Comparison of ENCODE assay signal across 24 cellular contexts in the genomic region with DNA sequence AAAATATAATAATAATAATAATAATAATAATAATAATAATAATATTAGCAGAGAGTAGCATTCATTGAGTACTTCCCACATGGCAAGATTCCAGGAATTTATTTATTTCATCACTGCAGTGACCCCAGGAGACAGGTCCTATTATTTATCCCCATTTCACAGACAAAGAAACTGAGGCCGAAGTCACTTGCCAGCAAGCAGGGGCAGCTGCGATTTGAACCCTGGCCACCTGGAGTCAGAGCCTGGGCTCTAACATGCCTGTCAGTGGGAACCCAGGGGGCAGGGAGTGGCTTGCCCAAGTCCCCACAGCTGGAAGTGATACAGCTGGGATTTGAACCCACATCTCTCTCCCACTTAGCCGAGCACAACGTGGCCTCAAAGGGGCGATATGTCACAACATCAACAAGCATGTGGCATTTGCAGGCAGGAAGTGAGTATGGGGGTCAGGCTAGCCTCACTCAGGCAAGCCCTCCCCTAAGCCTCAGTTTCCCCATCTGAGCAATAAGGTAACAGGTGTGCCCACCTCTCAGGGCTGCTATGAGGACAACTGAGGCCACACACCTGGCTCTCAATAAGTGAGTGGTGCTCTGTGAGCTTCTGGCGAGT. TPM values are rescaled to one million over a fixed set of nuclear protein-coding genes. Genes with fewer than 3 reads are reported as not detected.
DNase-seq lines count a peak whose midpoint lies in the region; ATAC-seq, FAIRE-seq and TF ChIP-seq lines count a peak whose summit lies in the region.
"Had no signal": no experiment of that assay in that cellular context is flagged by ENCODE, and none has a peak within 500 bp of the region (broad histone marks: within the 10 kb centered on the region; RNA-seq: fewer than 3 reads in every experiment).

No MANE protein-coding gene starts in this region.

- no peaks in the 10 kb centered on the region; the same call in 2 of the 3 replicates for H3K36me3 ChIP-seq in K562 (ENCODE audit: control insufficient read depth, insufficient read depth, low read length)

- TF ChIP-seq CTCF in NB4 (IDR thresholded peaks at IDR 0.05; ENCODE audit: low read depth, low read length) = no peak
- TF ChIP-seq CTCF in K562 (IDR thresholded peaks at IDR 0.05 in 2 of 3, conservative IDR thresholded peaks at IDR 0.05 in 1 of 3; ENCODE audit: insufficient read depth in 2 of 3, low read depth in 1 of 3, low read length in 3 of 3) = no peak

- no peaks in the 10 kb centered on the region for H3K9me3 ChIP-seq in K562 (replicated peaks; ENCODE audit: control insufficient read depth, insufficient read depth, low read depth, low read length)
- H3K9me3 ChIP-seq: BLaER1 treated with 17β-estradiol and CSF1 and Interleukin-3, amounts not matched to agents 10 nM and 100 nM; Caco-2; Peyer's patch; SJSA1 had no signal

- no peak overlapping the region for H3K4me2 ChIP-seq in K562 (ENCODE audit: insufficient read depth, low read length)
- H3K4me2 ChIP-seq: BLaER1 treated with 17β-estradiol and CSF1 and Interleukin-3, amounts not matched to agents 10 nM and 100 nM had no signal

- H3K4me3 ChIP-seq in NB4 (ENCODE audit: low read depth, low read length) (no peak overlapping the region), K562 (no peak overlapping the region)
- H3K4me3 ChIP-seq: BLaER1 treated with 17β-estradiol and CSF1 and Interleukin-3, amounts not matched to agents 10 nM and 100 nM; Peyer's patch; SJSA1 had no signal

- peaks cover 3% of the 10 kb centered on the region; the same call in 1 of the 3 replicates for H3K79me2 ChIP-seq in K562 (ENCODE audit: control insufficient read depth, insufficient read depth, low read length)

- no peak for TF ChIP-seq EP300 in K562 (IDR thresholded peaks at IDR 0.05; ENCODE audit: low read length)

- CTCF ChIA-PET in K562 (lab: Yijun Ruan, JAX; ENCODE audit: low intra/inter-chr PET ratio) = no interaction called here

- no peak for ATAC-seq in activated naive CD8-positive, alpha-beta T cell treated with anti-CD3 and anti-CD28 coated beads, Interleukin-2, amount 10 ng/mL, durations not matched to agents 7 days and 5 days (ENCODE audit: low read depth)
- no peak for ATAC-seq in K562
- no peak for ATAC-seq in stimulated activated memory B cell treated with anti-CD40 and anti-IgM and Interleukin-4, amounts not matched to agents 10 μg/mL and 1 μg/mL and 100 μg/mL, for 72 hours

- H2AFZ ChIP-seq in K562 (ENCODE audit: low read depth, low read length) = no peak overlapping the region

- peaks cover 12 to 43% of the 10 kb centered on the region in 2 experiments; a peak in 4 of 5 replicates for H3K4me1 ChIP-seq in K562 (replicated peaks in 1 of 2; ENCODE audit: control insufficient read depth in 2 of 2, insufficient read depth in 2 of 2, low read length in 2 of 2)
- H3K4me1 ChIP-seq: Caco-2 had no signal

- no peaks in the 10 kb centered on the region for H3K27me3 ChIP-seq in K562 (ENCODE audit: control insufficient read depth in 2 of 2, insufficient read depth in 2 of 2, low read length in 2 of 2)
- H3K27me3 ChIP-seq: BLaER1 treated with 17β-estradiol and CSF1 and Interleukin-3, amounts not matched to agents 10 nM and 100 nM; Peyer's patch; SJSA1 had no signal

- H3K4me1 Mint-ChIP-seq in activated naive CD8-positive, alpha-beta T cell treated with anti-CD3 and anti-CD28 coated beads, Interleukin-2, amount 10 ng/mL, durations not matched to agents 7 days and 5 days = peaks cover 19% of the 10 kb centered on the region
- peaks cover 13% of the 10 kb centered on the region for H3K4me1 Mint-ChIP-seq in activated naive CD8-positive, alpha-beta T cell treated with anti-CD3 and anti-CD28 coated beads for 36 hours
- peaks cover 51% of the 10 kb centered on the region for H3K4me1 Mint-ChIP-seq in stimulated activated memory B cell treated with anti-CD40 and anti-IgM and Interleukin-4, amounts not matched to agents 10 μg/mL and 1 μg/mL and 100 μg/mL, for 72 hours
- H3K4me1 Mint-ChIP-seq in activated T-helper 2 cell treated with anti-CD3 and anti-CD28 coated beads, Interferon-gamma antibody, Interleukin-2, Interleukin-4, amounts not matched to agents 10 μg/mL and 5 μg/mL and 100 μg/mL, durations not matched to agents 14 hours and 24 hours and 36 hours (ENCODE audit: low read depth) = peaks cover 11% of the 10 kb centered on the region

- no peak for DNase-seq in activated naive CD8-positive, alpha-beta T cell treated with anti-CD3 and anti-CD28 coated beads, Interleukin-2, amount 10 ng/mL, durations not matched to agents 7 days and 5 days
- no peak for DNase-seq in activated naive CD8-positive, alpha-beta T cell treated with anti-CD3 and anti-CD28 coated beads for 36 hours
- DNase-seq in NB4 (ENCODE audit: low read depth) (peak; percentile 50), K562 (ENCODE audit: extremely low read depth in 1 of 4, low spot score in 3 of 4) (peak in 2 of 4 experiments; percentile 6 to 10), T1000 (lab: John Stamatoyannopoulos, UW) (no peak), ureter (ENCODE audit: low spot score) (no peak)
- no peak for DNase-seq in activated T-helper 2 cell treated with anti-CD3 and anti-CD28 coated beads, Interferon-gamma antibody, Interleukin-2, Interleukin-4, amounts not matched to agents 10 μg/mL and 5 μg/mL and 100 μg/mL, durations not matched to agents 14 hours and 24 hours and 36 hours (ENCODE audit: low spot score)
- DNase-seq: ACHN; Caco-2; CD4-positive, alpha-beta memory T cell; DMS 273 treated with DMSO at 0.1 percent for 48 hours; DND-41; H9; HFFc6; KG1; NCI-H1105; NCI-H2081 treated with DMSO at 0.1 percent for 48 hours; NCI-H2171 treated with DMSO at 0.1 percent for 48 hours; NCI-H524 treated with DMSO at 0.1 percent for 48 hours; NCI-H82; Peyer's patch had no signal

- H3K9me1 ChIP-seq in K562 (ENCODE audit: control insufficient read depth, insufficient read depth, low read length) = no peaks in the 10 kb centered on the region

- POLR2A ChIA-PET in activated naive CD8-positive, alpha-beta T cell treated with anti-CD3 and anti-CD28 coated beads, Interleukin-2, amount 10 ng/mL, durations not matched to agents 7 days and 5 days (lab: Charles Lee) = interaction anchor here (1.1 kb wide), 1 partner anchor 16 kb away, joined by 3 read pairs; no protein-coding TSS in a partner anchor
- POLR2A ChIA-PET in K562 (lab: Yijun Ruan, JAX) = interaction anchor here (0.6 to 0.7 kb wide), 2 partner anchors 146 to 485 kb away, joined by 3 read pairs; no protein-coding TSS in a partner anchor

- TF ChIP-seq POLR2A in NB4 (IDR thresholded peaks at IDR 0.05; ENCODE audit: extremely low read depth, insufficient read length) (no peak), K562 (conservative IDR thresholded peaks at IDR 0.05) (no peak)

- TF ChIP-seq RAD21 in K562 (CRISPR knock-in tag; conservative IDR thresholded peaks at IDR 0.05 in 1 of 2, IDR thresholded peaks at IDR 0.05 in 1 of 2) = no peak

- no TSS peak for BruUV-seq in K562 (replicated peaks; lab: Mats Ljungman, UMichigan)

- peaks cover 39% of the 10 kb centered on the region for H3K36me3 Mint-ChIP-seq in activated naive CD8-positive, alpha-beta T cell treated with anti-CD3 and anti-CD28 coated beads, Interleukin-2, amount 10 ng/mL, durations not matched to agents 7 days and 5 days
- H3K36me3 Mint-ChIP-seq in activated naive CD8-positive, alpha-beta T cell treated with anti-CD3 and anti-CD28 coated beads for 36 hours = peaks cover 41% of the 10 kb centered on the region
- H3K36me3 Mint-ChIP-seq in stimulated activated memory B cell treated with anti-CD40 and anti-IgM and Interleukin-4, amounts not matched to agents 10 μg/mL and 1 μg/mL and 100 μg/mL, for 72 hours = peaks cover 53% of the 10 kb centered on the region
- H3K36me3 Mint-ChIP-seq in activated T-helper 2 cell treated with anti-CD3 and anti-CD28 coated beads, Interferon-gamma antibody, Interleukin-2, Interleukin-4, amounts not matched to agents 10 μg/mL and 5 μg/mL and 100 μg/mL, durations not matched to agents 14 hours and 24 hours and 36 hours (ENCODE audit: low read depth) = peaks cover 53% of the 10 kb centered on the region

- intact Hi-C loops in K562 (cut with micrococcal nuclease) = no loop called here
- intact Hi-C loops in activated T-helper 2 cell treated with anti-CD3 and anti-CD28 coated beads, Interferon-gamma antibody, Interleukin-2, Interleukin-4, amounts not matched to agents 10 μg/mL and 5 μg/mL and 100 μg/mL, durations not matched to agents 14 hours and 24 hours and 36 hours (cut with micrococcal nuclease) = no loop called here

- H3K27ac Mint-ChIP-seq in activated naive CD8-positive, alpha-beta T cell treated with anti-CD3 and anti-CD28 coated beads, Interleukin-2, amount 10 ng/mL, durations not matched to agents 7 days and 5 days = peak overlapping the region; percentile 9
- H3K27ac Mint-ChIP-seq in activated naive CD8-positive, alpha-beta T cell treated with anti-CD3 and anti-CD28 coated beads for 36 hours = no peak overlapping the region
- peak overlapping the region; percentile 35 for H3K27ac Mint-ChIP-seq in stimulated activated memory B cell treated with anti-CD40 and anti-IgM and Interleukin-4, amounts not matched to agents 10 μg/mL and 1 μg/mL and 100 μg/mL, for 72 hours
- no peak overlapping the region for H3K27ac Mint-ChIP-seq in activated T-helper 2 cell treated with anti-CD3 and anti-CD28 coated beads, Interferon-gamma antibody, Interleukin-2, Interleukin-4, amounts not matched to agents 10 μg/mL and 5 μg/mL and 100 μg/mL, durations not matched to agents 14 hours and 24 hours and 36 hours
- H3K27ac Mint-ChIP-seq: HFFc6 had no signal

- FAIRE-seq in K562 (lab: Jason Lieb, UNC) = no peak

- no peaks in the 10 kb centered on the region for H3K9me3 Mint-ChIP-seq in activated naive CD8-positive, alpha-beta T cell treated with anti-CD3 and anti-CD28 coated beads, Interleukin-2, amount 10 ng/mL, durations not matched to agents 7 days and 5 days
- H3K9me3 Mint-ChIP-seq in activated naive CD8-positive, alpha-beta T cell treated with anti-CD3 and anti-CD28 coated beads for 36 hours = no peaks in the 10 kb centered on the region
- no peaks in the 10 kb centered on the region for H3K9me3 Mint-ChIP-seq in stimulated activated memory B cell treated with anti-CD40 and anti-IgM and Interleukin-4, amounts not matched to agents 10 μg/mL and 1 μg/mL and 100 μg/mL, for 72 hours
- H3K9me3 Mint-ChIP-seq in activated T-helper 2 cell treated with anti-CD3 and anti-CD28 coated beads, Interferon-gamma antibody, Interleukin-2, Interleukin-4, amounts not matched to agents 10 μg/mL and 5 μg/mL and 100 μg/mL, durations not matched to agents 14 hours and 24 hours and 36 hours = no peaks in the 10 kb centered on the region
- H3K9me3 Mint-ChIP-seq: HFFc6 had no signal

- H3K4me3 Mint-ChIP-seq in activated naive CD8-positive, alpha-beta T cell treated with anti-CD3 and anti-CD28 coated beads, Interleukin-2, amount 10 ng/mL, durations not matched to agents 7 days and 5 days = no peak overlapping the region
- no peak overlapping the region for H3K4me3 Mint-ChIP-seq in activated naive CD8-positive, alpha-beta T cell treated with anti-CD3 and anti-CD28 coated beads for 36 hours
- H3K4me3 Mint-ChIP-seq in stimulated activated memory B cell treated with anti-CD40 and anti-IgM and Interleukin-4, amounts not matched to agents 10 μg/mL and 1 μg/mL and 100 μg/mL, for 72 hours = no peak overlapping the region
- no peak overlapping the region for H3K4me3 Mint-ChIP-seq in activated T-helper 2 cell treated with anti-CD3 and anti-CD28 coated beads, Interferon-gamma antibody, Interleukin-2, Interleukin-4, amounts not matched to agents 10 μg/mL and 5 μg/mL and 100 μg/mL, durations not matched to agents 14 hours and 24 hours and 36 hours (ENCODE audit: low read depth)
- H3K4me3 Mint-ChIP-seq: H9, HFFc6 had no signal

- in situ Hi-C loops in K562 (cut with MboI) = no loop called here

- H3K9ac ChIP-seq in K562 (ENCODE audit: insufficient read depth in 1 of 2, low read depth in 2 of 2, low read length in 2 of 2) = no peak overlapping the region
- H3K9ac ChIP-seq: BLaER1 treated with 17β-estradiol and CSF1 and Interleukin-3, amounts not matched to agents 10 nM and 100 nM had no signal

- H4K20me1 ChIP-seq in K562 (replicated peaks; ENCODE audit: control insufficient read depth, insufficient read depth, low read length) = peaks cover 3% of the 10 kb centered on the region; the same call in 1 of the 2 replicates

- 43% methylated on average over 6 of the region's 6 CpGs for WGBS in K562 (ENCODE audit: insufficient coverage, low coverage, missing lambda C conversion rate)

- no peak overlapping the region for H3K27ac ChIP-seq in K562 (ENCODE audit: extremely low read depth, low read depth, low read length)
- H3K27ac ChIP-seq: BLaER1 treated with 17β-estradiol and CSF1 and Interleukin-3, amounts not matched to agents 10 nM and 100 nM; Peyer's patch; SJSA1 had no signal

- H3K27me3 Mint-ChIP-seq in activated naive CD8-positive, alpha-beta T cell treated with anti-CD3 and anti-CD28 coated beads, Interleukin-2, amount 10 ng/mL, durations not matched to agents 7 days and 5 days = no peaks in the 10 kb centered on the region
- H3K27me3 Mint-ChIP-seq in activated naive CD8-positive, alpha-beta T cell treated with anti-CD3 and anti-CD28 coated beads for 36 hours = no peaks in the 10 kb centered on the region
- no peaks in the 10 kb centered on the region for H3K27me3 Mint-ChIP-seq in stimulated activated memory B cell treated with anti-CD40 and anti-IgM and Interleukin-4, amounts not matched to agents 10 μg/mL and 1 μg/mL and 100 μg/mL, for 72 hours
- H3K27me3 Mint-ChIP-seq in activated T-helper 2 cell treated with anti-CD3 and anti-CD28 coated beads, Interferon-gamma antibody, Interleukin-2, Interleukin-4, amounts not matched to agents 10 μg/mL and 5 μg/mL and 100 μg/mL, durations not matched to agents 14 hours and 24 hours and 36 hours (ENCODE audit: low read depth) = no peaks in the 10 kb centered on the region
- H3K27me3 Mint-ChIP-seq: CD4-positive, alpha-beta memory T cell had no signal

RNA-seq across cellular contexts. Expression of gene SHFL, which starts 2.9 kb away (rescaled TPM):
- total RNA-seq in activated naive CD8-positive, alpha-beta T cell treated with anti-CD3 and anti-CD28 coated beads, Interleukin-2, amount 10 ng/mL, durations not matched to agents 7 days and 5 days = 100 to 1,000 TPM; 118 to 126 TPM
- 10 to 100 TPM; 46.8 to 47.0 TPM for total RNA-seq in activated naive CD8-positive, alpha-beta T cell treated with anti-CD3 and anti-CD28 coated beads for 36 hours
- 31.5 and 78.2 TPM in 2 replicates for total RNA-seq in K562 (2011; cell fraction: chromatin; rRNA removed; ENCODE audit: low replicate concordance)
- total RNA-seq in K562 (2011; cell fraction: nucleolus; rRNA removed) = 47.9 and 51.2 TPM in 2 replicates
- total RNA-seq in K562 (2011; cell fraction: nucleoplasm; rRNA removed) = 41.4 and 44.2 TPM in 2 replicates
- 13.0 and 16.6 TPM in 2 replicates for total RNA-seq in K562 (2014; rRNA removed)
- total RNA-seq in K562 (2014; rRNA removed; fragmentation: Illumina TruSeq; extraction: Trizol) = 5.8 and 6.4 TPM in 2 replicates
- 6.8 and 7.5 TPM in 2 replicates for total RNA-seq in K562 (2015; rRNA removed; fragmentation: Illumina TruSeq; extraction: Trizol)
- 15.1 and 16.4 TPM in 2 replicates for total RNA-seq in K562 (2021)
- polyA plus RNA-seq in K562 (2011; rRNA removed) = 10.5 and 13.7 TPM in 2 replicates
- 9.5 and 19.0 TPM in 2 replicates for polyA plus RNA-seq in K562 (2011; cell fraction: cytosol; rRNA removed)
- polyA plus RNA-seq in K562 (2011; cell fraction: nucleus; rRNA removed) = 60.4 and 126 TPM in 2 replicates
- polyA plus RNA-seq in K562 (2012) = 13.8 and 24.0 TPM in 2 replicates
- polyA plus RNA-seq in K562 (2014; fragmentation: Illumina TruSeq; extraction: Trizol) = 14.1 and 16.8 TPM in 2 replicates
- 1 to 10 TPM; 1.5 to 2.6 TPM for polyA plus RNA-seq in K562 (2014; fragmentation: Nextera tagmentation; extraction: Ambion mirVana)
- polyA plus RNA-seq in K562 (2014; rRNA removed) = 22.6 and 25.7 TPM in 2 replicates
- polyA minus RNA-seq in K562 (2011; rRNA and poly(A)+ RNA removed) = 3.4 and 7.6 TPM in 2 replicates
- 3.1 and 3.3 TPM in 2 replicates for polyA minus RNA-seq in K562 (2011; cell fraction: cytosol; rRNA and poly(A)+ RNA removed)
- 10.0 and 21.1 TPM in 2 replicates for polyA minus RNA-seq in K562 (2011; cell fraction: nucleus; rRNA and poly(A)+ RNA removed)
- 56.1 and 56.2 TPM in 2 replicates for total RNA-seq in activated T-helper 2 cell treated with anti-CD3 and anti-CD28 coated beads, Interferon-gamma antibody, Interleukin-2, Interleukin-4, amounts not matched to agents 10 μg/mL and 5 μg/mL and 100 μg/mL, durations not matched to agents 14 hours and 24 hours and 36 hours
- 44.6 TPM for total RNA-seq in ureter

RNA-seq across cellular contexts. Expression of gene ANGPTL6, which starts 13.4 kb away (rescaled TPM):
- total RNA-seq in activated naive CD8-positive, alpha-beta T cell treated with anti-CD3 and anti-CD28 coated beads, Interleukin-2, amount 10 ng/mL, durations not matched to agents 7 days and 5 days = 1 to 10 TPM; 3.8 to 4.7 TPM
- total RNA-seq in activated naive CD8-positive, alpha-beta T cell treated with anti-CD3 and anti-CD28 coated beads for 36 hours = 1 to 10 TPM; 8.5 to 9.8 TPM
- total RNA-seq in K562 (2011; cell fraction: chromatin; rRNA removed; ENCODE audit: low replicate concordance) = 0.81 and 2.5 TPM in 2 replicates
- 1.8 and 3.0 TPM in 2 replicates for total RNA-seq in K562 (2011; cell fraction: nucleolus; rRNA removed)
- 1.6 and 2.9 TPM in 2 replicates for total RNA-seq in K562 (2011; cell fraction: nucleoplasm; rRNA removed)
- 0.86 and 2.1 TPM in 2 replicates for total RNA-seq in K562 (2014; rRNA removed)
- total RNA-seq in K562 (2014; rRNA removed; fragmentation: Illumina TruSeq; extraction: Trizol) = 0.38 and 0.58 TPM in 2 replicates
- total RNA-seq in K562 (2015; rRNA removed; fragmentation: Illumina TruSeq; extraction: Trizol) = 0.23 and 0.36 TPM in 2 replicates
- 0.42 and 0.58 TPM in 2 replicates for total RNA-seq in K562 (2021)
- polyA plus RNA-seq in K562 (2011; rRNA removed) = 0.54 and 0.83 TPM in 2 replicates
- polyA plus RNA-seq in K562 (2011; cell fraction: cytosol; rRNA removed) = 0.66 and 1.6 TPM in 2 replicates
- 1.4 and 4.2 TPM in 2 replicates for polyA plus RNA-seq in K562 (2011; cell fraction: nucleus; rRNA removed)
- 0.51 and 0.70 TPM in 2 replicates for polyA plus RNA-seq in K562 (2012)
- 0.22 and 0.43 TPM in 2 replicates for polyA plus RNA-seq in K562 (2014; fragmentation: Illumina TruSeq; extraction: Trizol)
- polyA plus RNA-seq in K562 (2014; fragmentation: Nextera tagmentation; extraction: Ambion mirVana) = not detected
- polyA plus RNA-seq in K562 (2014; rRNA removed) = 0.31 and 0.97 TPM in 2 replicates
- 0.09 and 0.21 TPM in 2 replicates for polyA minus RNA-seq in K562 (2011; rRNA and poly(A)+ RNA removed)
- polyA minus RNA-seq in K562 (2011; cell fraction: cytosol; rRNA and poly(A)+ RNA removed) = 1.4 TPM in 1 of 2 replicates, not detected in the other
- polyA minus RNA-seq in K562 (2011; cell fraction: nucleus; rRNA and poly(A)+ RNA removed) = 0.33 and 1.8 TPM in 2 replicates
- total RNA-seq in activated T-helper 2 cell treated with anti-CD3 and anti-CD28 coated beads, Interferon-gamma antibody, Interleukin-2, Interleukin-4, amounts not matched to agents 10 μg/mL and 5 μg/mL and 100 μg/mL, durations not matched to agents 14 hours and 24 hours and 36 hours = 7.7 and 8.0 TPM in 2 replicates
- 0.81 TPM for total RNA-seq in ureter

RNA-seq across cellular contexts. Expression of gene PPAN, which starts 17.1 kb away (rescaled TPM):
- total RNA-seq in activated naive CD8-positive, alpha-beta T cell treated with anti-CD3 and anti-CD28 coated beads, Interleukin-2, amount 10 ng/mL, durations not matched to agents 7 days and 5 days = 100 to 1,000 TPM; 104 to 112 TPM
- total RNA-seq in activated naive CD8-positive, alpha-beta T cell treated with anti-CD3 and anti-CD28 coated beads for 36 hours = 100 to 1,000 TPM; 214 to 227 TPM
- total RNA-seq in K562 (2011; cell fraction: chromatin; rRNA removed; ENCODE audit: low replicate concordance) = 43.7 and 158 TPM in 2 replicates
- 136 and 158 TPM in 2 replicates for total RNA-seq in K562 (2011; cell fraction: nucleolus; rRNA removed)
- 72.6 and 76.3 TPM in 2 replicates for total RNA-seq in K562 (2011; cell fraction: nucleoplasm; rRNA removed)
- total RNA-seq in K562 (2014; rRNA removed) (111 and 141 TPM in 2 replicates), K562 (2014; rRNA removed; fragmentation: Illumina TruSeq; extraction: Trizol) (21.1 and 29.3 TPM in 2 replicates), K562 (2015; rRNA removed; fragmentation: Illumina TruSeq; extraction: Trizol) (76.2 and 78.6 TPM in 2 replicates), K562 (2021) (113 and 122 TPM in 2 replicates), ureter (78.6 TPM)
- polyA plus RNA-seq in K562 (2011; rRNA removed) (43.2 and 54.4 TPM in 2 replicates), K562 (2014; fragmentation: Illumina TruSeq; extraction: Trizol) (59.1 and 66.9 TPM in 2 replicates), K562 (2014; fragmentation: Nextera tagmentation; extraction: Ambion mirVana) (1 to 10 TPM; 2.2 to 4.9 TPM), K562 (2014; rRNA removed) (129 TPM in 2 replicates)
- 55.0 and 104 TPM in 2 replicates for polyA plus RNA-seq in K562 (2011; cell fraction: cytosol; rRNA removed)
- polyA plus RNA-seq in K562 (2011; cell fraction: nucleus; rRNA removed) = 120 and 211 TPM in 2 replicates
- polyA plus RNA-seq in K562 (2012) = 52.6 and 75.7 TPM in 2 replicates
- 26.1 and 49.0 TPM in 2 replicates for polyA minus RNA-seq in K562 (2011; rRNA and poly(A)+ RNA removed)
- 66.1 and 69.2 TPM in 2 replicates for polyA minus RNA-seq in K562 (2011; cell fraction: cytosol; rRNA and poly(A)+ RNA removed)
- 65.4 and 68.5 TPM in 2 replicates for polyA minus RNA-seq in K562 (2011; cell fraction: nucleus; rRNA and poly(A)+ RNA removed)
- total RNA-seq in activated T-helper 2 cell treated with anti-CD3 and anti-CD28 coated beads, Interferon-gamma antibody, Interleukin-2, Interleukin-4, amounts not matched to agents 10 μg/mL and 5 μg/mL and 100 μg/mL, durations not matched to agents 14 hours and 24 hours and 36 hours = 160 and 162 TPM in 2 replicates

RNA-seq across cellular contexts. Expression of gene P2RY11, which starts 22.4 kb away (rescaled TPM):
- total RNA-seq in activated naive CD8-positive, alpha-beta T cell treated with anti-CD3 and anti-CD28 coated beads, Interleukin-2, amount 10 ng/mL, durations not matched to agents 7 days and 5 days = 10 to 100 TPM; 51.8 to 53.6 TPM
- total RNA-seq in activated naive CD8-positive, alpha-beta T cell treated with anti-CD3 and anti-CD28 coated beads for 36 hours = 10 to 100 TPM; 57.8 to 64.0 TPM
- total RNA-seq in K562 (2011; cell fraction: chromatin; rRNA removed; ENCODE audit: low replicate concordance) = 7.8 and 42.3 TPM in 2 replicates
- 18.0 and 23.8 TPM in 2 replicates for total RNA-seq in K562 (2011; cell fraction: nucleolus; rRNA removed)
- total RNA-seq in K562 (2011; cell fraction: nucleoplasm; rRNA removed) = 12.8 and 19.6 TPM in 2 replicates
- total RNA-seq in K562 (2014; rRNA removed) = 1.5 and 3.2 TPM in 2 replicates
- 1.4 and 1.5 TPM in 2 replicates for total RNA-seq in K562 (2014; rRNA removed; fragmentation: Illumina TruSeq; extraction: Trizol)
- total RNA-seq in K562 (2015; rRNA removed; fragmentation: Illumina TruSeq; extraction: Trizol) = 4.6 TPM in 2 replicates
- 10.1 and 10.2 TPM in 2 replicates for total RNA-seq in K562 (2021)
- polyA plus RNA-seq in K562 (2011; rRNA removed) = 2.4 and 6.5 TPM in 2 replicates
- polyA plus RNA-seq in K562 (2011; cell fraction: cytosol; rRNA removed) = 5.8 and 7.6 TPM in 2 replicates
- 9.8 and 12.6 TPM in 2 replicates for polyA plus RNA-seq in K562 (2011; cell fraction: nucleus; rRNA removed)
- 6.2 and 11.6 TPM in 2 replicates for polyA plus RNA-seq in K562 (2012)
- polyA plus RNA-seq in K562 (2014; fragmentation: Illumina TruSeq; extraction: Trizol) = 1.5 and 2.1 TPM in 2 replicates
- under 1 TPM; 0.03 to 0.07 TPM for polyA plus RNA-seq in K562 (2014; fragmentation: Nextera tagmentation; extraction: Ambion mirVana)
- polyA plus RNA-seq in K562 (2014; rRNA removed) = 4.5 and 5.9 TPM in 2 replicates
- polyA minus RNA-seq in K562 (2011; rRNA and poly(A)+ RNA removed) = 1.5 and 1.9 TPM in 2 replicates
- 2.6 and 7.6 TPM in 2 replicates for polyA minus RNA-seq in K562 (2011; cell fraction: cytosol; rRNA and poly(A)+ RNA removed)
- 3.8 and 4.9 TPM in 2 replicates for polyA minus RNA-seq in K562 (2011; cell fraction: nucleus; rRNA and poly(A)+ RNA removed)
- total RNA-seq in activated T-helper 2 cell treated with anti-CD3 and anti-CD28 coated beads, Interferon-gamma antibody, Interleukin-2, Interleukin-4, amounts not matched to agents 10 μg/mL and 5 μg/mL and 100 μg/mL, durations not matched to agents 14 hours and 24 hours and 36 hours = 41.8 and 46.5 TPM in 2 replicates
- total RNA-seq in ureter = 25.6 TPM

RNA-seq across cellular contexts. Expression of gene EIF3G, which starts 30.6 kb away (rescaled TPM):
- 100 to 1,000 TPM; 262 to 264 TPM for total RNA-seq in activated naive CD8-positive, alpha-beta T cell treated with anti-CD3 and anti-CD28 coated beads, Interleukin-2, amount 10 ng/mL, durations not matched to agents 7 days and 5 days
- total RNA-seq in activated naive CD8-positive, alpha-beta T cell treated with anti-CD3 and anti-CD28 coated beads for 36 hours = 100 to 1,000 TPM; 287 to 293 TPM
- 149 and 492 TPM in 2 replicates for total RNA-seq in K562 (2011; cell fraction: chromatin; rRNA removed; ENCODE audit: low replicate concordance)
- total RNA-seq in K562 (2011; cell fraction: nucleolus; rRNA removed) = 401 and 445 TPM in 2 replicates
- total RNA-seq in K562 (2011; cell fraction: nucleoplasm; rRNA removed) = 251 and 254 TPM in 2 replicates
- total RNA-seq in K562 (2014; rRNA removed) (496 and 567 TPM in 2 replicates), K562 (2014; rRNA removed; fragmentation: Illumina TruSeq; extraction: Trizol) (180 and 183 TPM in 2 replicates), K562 (2015; rRNA removed; fragmentation: Illumina TruSeq; extraction: Trizol) (303 and 312 TPM in 2 replicates), K562 (2021) (388 and 395 TPM in 2 replicates), ureter (238 TPM)
- polyA plus RNA-seq in K562 (2011; rRNA removed) (119 and 135 TPM in 2 replicates), K562 (2014; fragmentation: Illumina TruSeq; extraction: Trizol) (338 and 435 TPM in 2 replicates), K562 (2014; fragmentation: Nextera tagmentation; extraction: Ambion mirVana) (10 to 100 TPM; 35.3 to 53.8 TPM), K562 (2014; rRNA removed) (299 and 361 TPM in 2 replicates)
- polyA plus RNA-seq in K562 (2011; cell fraction: cytosol; rRNA removed) = 195 and 287 TPM in 2 replicates
- polyA plus RNA-seq in K562 (2011; cell fraction: nucleus; rRNA removed) = 588 and 868 TPM in 2 replicates
- 313 and 327 TPM in 2 replicates for polyA plus RNA-seq in K562 (2012)
- 37.8 and 59.9 TPM in 2 replicates for polyA minus RNA-seq in K562 (2011; rRNA and poly(A)+ RNA removed)
- polyA minus RNA-seq in K562 (2011; cell fraction: cytosol; rRNA and poly(A)+ RNA removed) = 98.8 and 105 TPM in 2 replicates
- polyA minus RNA-seq in K562 (2011; cell fraction: nucleus; rRNA and poly(A)+ RNA removed) = 95.6 and 97.2 TPM in 2 replicates
- total RNA-seq in activated T-helper 2 cell treated with anti-CD3 and anti-CD28 coated beads, Interferon-gamma antibody, Interleukin-2, Interleukin-4, amounts not matched to agents 10 μg/mL and 5 μg/mL and 100 μg/mL, durations not matched to agents 14 hours and 24 hours and 36 hours = 303 and 306 TPM in 2 replicates

Comparison
In these comparisons a context has a peak if more than half of its experiments do, and no peak if none do; other contexts are left out.
1. H3K27ac Mint-ChIP-seq: peak in activated naive CD8-positive, alpha-beta T cell treated with anti-CD3 and anti-CD28 coated beads, Interleukin-2, amount 10 ng/mL, durations not matched to agents 7 days and 5 days (single experiment) and stimulated activated memory B cell treated with anti-CD40 and anti-IgM and Interleukin-4, amounts not matched to agents 10 μg/mL and 1 μg/mL and 100 μg/mL, for 72 hours (single experiment); none in activated naive CD8-positive, alpha-beta T cell treated with anti-CD3 and anti-CD28 coated beads for 36 hours (single experiment) and activated T-helper 2 cell treated with anti-CD3 and anti-CD28 coated beads, Interferon-gamma antibody, Interleukin-2, Interleukin-4, amounts not matched to agents 10 μg/mL and 5 μg/mL and 100 μg/mL, durations not matched to agents 14 hours and 24 hours and 36 hours (single experiment).